25 cellular contexts compared by ENCODE assay signal in genomic region chr2:125512313-125512712, GRCh38.
"Had no signal": no experiment of that assay in that cellular context is flagged by ENCODE, and none has a peak within 500 bp of the region (broad histone marks: within the 10 kb centered on the region; RNA-seq: fewer than 3 reads in every experiment).

No MANE protein-coding gene starts in this region.

- H3K36me3 Mint-ChIP-seq: neural progenitor cell; stimulated activated effector memory CD8-positive, alpha-beta T cell treated with anti-CD3 and anti-CD28 coated beads, Interleukin-12 subunit alpha, Interleukin-12 subunit beta, amount 100 ng/mL, for 72 hours; stimulated activated naive B cell treated with anti-CD40 and anti-IgM and Interleukin-4, amounts not matched to agents 10 μg/mL and 1 μg/mL and 100 μg/mL, for 72 hours had no signal

- H3K27ac Mint-ChIP-seq: natural killer cell; nephron; neural progenitor cell; progenitor cell of endocrine pancreas; stimulated activated effector memory CD8-positive, alpha-beta T cell treated with anti-CD3 and anti-CD28 coated beads, Interleukin-12 subunit alpha, Interleukin-12 subunit beta, amount 100 ng/mL, for 72 hours; stimulated activated naive B cell treated with anti-CD40 and anti-IgM and Interleukin-4, amounts not matched to agents 10 μg/mL and 1 μg/mL and 100 μg/mL, for 72 hours; stimulated activated naive CD8-positive, alpha-beta T cell treated with anti-CD3 and anti-CD28 coated beads, Interleukin-15, Interleukin-2, amounts not matched to agents 100 ng/mL and 50 ng/mL, for 24 hours had no signal

- H3K4me3 Mint-ChIP-seq: natural killer cell; nephron; neural progenitor cell; stimulated activated effector memory CD8-positive, alpha-beta T cell treated with anti-CD3 and anti-CD28 coated beads, Interleukin-12 subunit alpha, Interleukin-12 subunit beta, amount 100 ng/mL, for 72 hours; stimulated activated naive B cell treated with anti-CD40 and anti-IgM and Interleukin-4, amounts not matched to agents 10 μg/mL and 1 μg/mL and 100 μg/mL, for 72 hours; stimulated activated naive CD8-positive, alpha-beta T cell treated with anti-CD3 and anti-CD28 coated beads, Interleukin-15, Interleukin-2, amounts not matched to agents 100 ng/mL and 50 ng/mL, for 24 hours had no signal

- DNase-seq: natural killer cell; occipital lobe; ovary; posterior cingulate gyrus; psoas muscle; right cardiac atrium; right lobe of liver; sigmoid colon; small intestine; stimulated activated CD4-positive, alpha-beta T cell treated with anti-CD3 and anti-CD28 coated beads, Interleukin-15, amount 100 ng/mL, for 24 hours; stimulated activated CD4-positive, alpha-beta T cell treated with anti-CD3 and anti-CD28 coated beads, Interleukin-2, amount 100 ng/mL, for 24 hours; stimulated activated CD4-positive, alpha-beta T cell treated with anti-CD3 and anti-CD28 coated beads, Interleukin-2, amount 100 ng/mL, for 48 hours; stimulated activated CD4-positive, alpha-beta T cell treated with anti-CD3 and anti-CD28 coated beads, Interleukin-4, amount 100 ng/mL, for 24 hours; stimulated activated naive B cell treated with anti-CD40 and anti-IgM and Interleukin-4, amounts not matched to agents 10 μg/mL and 1 μg/mL and 100 μg/mL, for 72 hours; stimulated activated naive CD4-positive, alpha-beta T cell treated with Interleukin-2 at 50 U/mL for 16 hours; stomach; thyroid gland; trophoblast cell; upper lobe of left lung had no signal

- FAIRE-seq: small intestine, urothelium cell line had no signal

- ATAC-seq: natural killer cell; psoas muscle; right cardiac atrium; right lobe of liver; stimulated activated effector memory CD8-positive, alpha-beta T cell treated with anti-CD3 and anti-CD28 coated beads, Interleukin-12 subunit alpha, Interleukin-12 subunit beta, amount 100 ng/mL, for 72 hours; stimulated activated naive B cell treated with anti-CD40 and anti-IgM and Interleukin-4, amounts not matched to agents 10 μg/mL and 1 μg/mL and 100 μg/mL, for 72 hours had no signal

- H3K27me3 Mint-ChIP-seq: progenitor cell of endocrine pancreas; stimulated activated naive B cell treated with anti-CD40 and anti-IgM and Interleukin-4, amounts not matched to agents 10 μg/mL and 1 μg/mL and 100 μg/mL, for 72 hours; stimulated activated naive CD8-positive, alpha-beta T cell treated with anti-CD3 and anti-CD28 coated beads, Interleukin-15, Interleukin-2, amounts not matched to agents 100 ng/mL and 50 ng/mL, for 24 hours had no signal

- H3K4me1 Mint-ChIP-seq: natural killer cell; nephron; stimulated activated effector memory CD8-positive, alpha-beta T cell treated with anti-CD3 and anti-CD28 coated beads, Interleukin-12 subunit alpha, Interleukin-12 subunit beta, amount 100 ng/mL, for 72 hours; stimulated activated naive B cell treated with anti-CD40 and anti-IgM and Interleukin-4, amounts not matched to agents 10 μg/mL and 1 μg/mL and 100 μg/mL, for 72 hours had no signal
